ENCODE assay signal across 8 cellular contexts in genomic region chr16:20643638-20644037, GRCh38. TPM values are rescaled to one million over a fixed set of nuclear protein-coding genes. Genes with fewer than 3 reads are reported as not detected.
"Had no signal": no experiment of that assay in that cellular context is flagged by ENCODE, and none has a peak within 500 bp of the region (broad histone marks: within the 10 kb centered on the region; RNA-seq: fewer than 3 reads in every experiment).

No MANE protein-coding gene starts in this region.

RNA-seq across cellular contexts. Expression of gene ACSM1, which starts 53.8 kb away (rescaled TPM):
- total RNA-seq: activated CD4-positive, alpha-beta memory T cell treated with anti-CD3 and anti-CD28 coated beads for 36 hours; activated CD4-positive, alpha-beta memory T cell treated with anti-CD3 and anti-CD28 coated beads, Interleukin-2, amount 10 ng/mL, durations not matched to agents 7 days and 5 days; activated CD4-positive, alpha-beta T cell treated with anti-CD3 and anti-CD28 coated beads for 36 hours; activated CD4-positive, alpha-beta T cell treated with anti-CD3 and anti-CD28 coated beads, Interleukin-2, amount 10 ng/mL, durations not matched to agents 24 days and 14 days; activated CD8-positive, alpha-beta memory T cell treated with anti-CD3 and anti-CD28 coated beads for 36 hours; activated CD8-positive, alpha-beta memory T cell treated with anti-CD3 and anti-CD28 coated beads, Interleukin-2, amount 10 ng/mL, durations not matched to agents 7 days and 5 days; activated CD8-positive, alpha-beta T cell treated with anti-CD3 and anti-CD28 coated beads for 36 hours; activated T-cell treated with anti-CD3 and anti-CD28 coated beads, Interleukin-2, amount 50 U/mL, for 4 hours had no signal
